In genomic region chr9:110256142-110256391, GRCh38 we compare ENCODE assay signal across 8 cellular contexts.
DNase-seq lines count a peak whose midpoint lies in the region; ATAC-seq and TF ChIP-seq lines count a peak whose summit lies in the region.

No MANE protein-coding gene starts in this region.

- H3K36me3 ChIP-seq in OCI-LY1 (ENCODE audit: insufficient read depth, low read length) = 0 out of 2 replicates have a peak, but pooled peaks cover 1% of the 10 kb centered on the region

- TF ChIP-seq CTCF in GM12865 (IDR thresholded peaks at IDR 0.05; ENCODE audit: insufficient read depth, low read depth, low read length, missing control alignments) = no peak
- TF ChIP-seq CTCF in OCI-LY1 (IDR thresholded peaks at IDR 0.05; ENCODE audit: low read length) = no peak
- TF ChIP-seq CTCF in epithelial cell of esophagus (IDR thresholded peaks at IDR 0.05; ENCODE audit: insufficient read depth, low read depth, low read length, missing control alignments) = no peak
- no peak for TF ChIP-seq CTCF in nephron progenitor cell (IDR thresholded peaks at IDR 0.05)

- H3K27ac Mint-ChIP-seq in nephron progenitor cell = peak overlapping the region; percentile 99

- H3K27ac ChIP-seq in OCI-LY1 (ENCODE audit: low read depth, low read length, poor library complexity, severe bottlenecking) = peak overlapping the region; percentile 42

- no peaks in the 10 kb centered on the region for H3K9me3 Mint-ChIP-seq in nephron progenitor cell

- peak overlapping the region; percentile 89 for H3K4me2 ChIP-seq in OCI-LY1 (ENCODE audit: low read length)

- ATAC-seq in HG03521 (IDR thresholded peaks at IDR 0.05; ENCODE audit: unreplicated experiment) = no peak

- peak overlapping the region; percentile 99 for H3K4me3 Mint-ChIP-seq in nephron progenitor cell

- DNase-seq in GM12865 (ENCODE audit: low read depth) = peak; percentile 62
- DNase-seq in epithelial cell of esophagus (ENCODE audit: low read depth) = no peak
- DNase-seq in nephron progenitor cell = peak; percentile 72
- no peak for DNase-seq in EL
- DNase-seq in NCI-H2227 (lab: John Stamatoyannopoulos, UW; ENCODE audit: unreplicated experiment) = no peak
- no peak for DNase-seq in Ammon's horn (ENCODE audit: low spot score)

- H2AFZ ChIP-seq in OCI-LY1 (ENCODE audit: low read length) = no peak overlapping the region

- H3K9me2 ChIP-seq in OCI-LY1 (ENCODE audit: low read depth, low read length) = no peaks in the 10 kb centered on the region

- H3K27me3 ChIP-seq in OCI-LY1 (ENCODE audit: insufficient read depth, low read length) = no peaks in the 10 kb centered on the region

- H3K79me2 ChIP-seq in OCI-LY1 (ENCODE audit: insufficient read depth, low read length) = peaks cover 41% of the 10 kb centered on the region

- H3K4me3 ChIP-seq in GM12865 (ENCODE audit: low read depth, low read length) (peak overlapping the region; percentile 71), OCI-LY1 (ENCODE audit: low read depth, low read length, poor library complexity, severe bottlenecking) (peak overlapping the region; percentile 93), epithelial cell of esophagus (ENCODE audit: low read length) (peak overlapping the region; percentile 75)

- no peaks in the 10 kb centered on the region for H4K20me1 ChIP-seq in OCI-LY1 (ENCODE audit: insufficient read depth, low read length)

- peaks cover 31% of the 10 kb centered on the region for H3K4me1 ChIP-seq in OCI-LY1 (ENCODE audit: insufficient read depth, low read length, severe bottlenecking)

- peaks cover 52% of the 10 kb centered on the region for H3K4me1 Mint-ChIP-seq in nephron progenitor cell

- H3K36me3 Mint-ChIP-seq in nephron progenitor cell (ENCODE audit: low read depth) = peaks cover 18% of the 10 kb centered on the region

- H3K9ac ChIP-seq in OCI-LY1 (ENCODE audit: low read length) = peak overlapping the region; percentile 77

- peaks cover 7% of the 10 kb centered on the region for H3K27me3 Mint-ChIP-seq in nephron progenitor cell (ENCODE audit: low read depth, poor library complexity)

- no peaks in the 10 kb centered on the region for H3F3A ChIP-seq in OCI-LY1 (ENCODE audit: insufficient read depth, low read length)

- no peaks in the 10 kb centered on the region for H3K9me3 ChIP-seq in OCI-LY1 (ENCODE audit: low read length)

Comparison
In these comparisons a context has a peak if more than half of its experiments do, and no peak if none do; other contexts are left out.
1. DNase-seq: peak in GM12865 (single experiment) and nephron progenitor cell (single experiment); none in epithelial cell of esophagus (single experiment), EL (single experiment), NCI-H2227 (single experiment) and Ammon's horn (single experiment).
2. Peak in every context shown above with its lines, with median percentiles within 50 percentile points of each other: H3K4me3 ChIP-seq.